ENCODE assay signal across 21 cellular contexts in the genomic region with DNA sequence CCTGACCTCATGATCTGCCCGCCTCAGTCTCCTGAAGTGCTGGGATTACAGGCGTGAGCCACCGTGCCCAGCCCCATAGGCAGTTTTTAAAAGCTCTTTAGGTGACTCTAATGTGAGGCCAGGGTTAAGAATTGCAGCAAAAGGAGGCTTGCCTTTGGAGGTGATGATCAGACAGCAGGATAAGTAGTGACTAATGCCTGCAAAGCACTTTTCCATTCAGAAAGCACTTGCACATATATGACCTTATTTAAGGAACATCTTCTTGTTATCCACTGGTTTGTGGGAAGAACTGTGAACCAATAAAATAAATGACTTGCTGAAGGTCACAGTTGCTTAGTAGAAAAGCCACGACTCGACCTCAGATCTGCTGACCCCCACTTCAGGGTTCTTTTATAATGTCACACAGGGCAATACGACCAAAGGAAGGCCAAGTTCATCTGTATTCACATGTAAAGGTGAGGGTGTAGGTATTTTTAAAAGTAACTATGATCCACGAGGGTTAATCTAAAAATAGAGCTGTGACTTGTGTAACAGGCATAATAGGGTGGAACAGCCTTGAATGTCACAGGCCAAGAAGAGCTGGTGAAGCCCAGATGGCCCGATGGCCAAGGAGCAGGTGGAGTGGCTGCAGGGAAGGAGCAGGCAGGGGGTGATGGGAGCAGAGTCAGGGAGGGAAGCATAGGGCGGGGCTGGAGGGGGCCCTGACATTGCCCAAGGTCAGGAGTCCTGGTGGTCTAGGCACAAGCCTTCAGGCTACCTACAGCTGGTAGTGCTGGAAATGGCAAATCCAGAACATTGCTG. TPM values are rescaled to one million over a fixed set of nuclear protein-coding genes. Genes with fewer than 3 reads are reported as not detected.
DNase-seq lines count a peak whose midpoint lies in the region; ATAC-seq and TF ChIP-seq lines count a peak whose summit lies in the region.
"Had no signal": no experiment of that assay in that cellular context is flagged by ENCODE, and none has a peak within 500 bp of the region (broad histone marks: within the 10 kb centered on the region; RNA-seq: fewer than 3 reads in every experiment).

No MANE protein-coding gene starts in this region.

- H4K5ac ChIP-seq in IMR-90 (ENCODE audit: low read depth, low read length) = no peak overlapping the region

- H3K27ac ChIP-seq in IMR-90 (ENCODE audit: insufficient read depth, low read length) = no peak overlapping the region
- H3K27ac ChIP-seq in epithelial cell of prostate = peak overlapping the region; percentile 2
- H3K27ac ChIP-seq: C4-2B, HL-60, upper lobe of right lung had no signal

- POLR2A ChIA-PET in IMR-90 (lab: Charles Lee; ENCODE audit: unreplicated experiment) = no interaction called here

- DNase-seq in ELR (ENCODE audit: low read depth) = peak; percentile 20
- DNase-seq in IMR-90 = peak; percentile 22
- no peak for DNase-seq in epithelial cell of prostate (ENCODE audit: low read depth, low spot score)
- peak; percentile 76 for DNase-seq in osteocyte (ENCODE audit: extremely low spot score, unreplicated experiment)
- DNase-seq in stimulated activated CD4-positive, alpha-beta T cell treated with anti-CD3 and anti-CD28 coated beads, Interleukin-15, amount 100 ng/mL, for 24 hours = no peak
- DNase-seq in posterior vena cava (ENCODE audit: low spot score) = no peak
- DNase-seq: activated CD4-positive, alpha-beta T cell treated with anti-CD3 and anti-CD28 coated beads, Interleukin-2, amount 10 ng/mL, durations not matched to agents 24 days and 14 days; activated naive CD4-positive, alpha-beta T cell; activated T-cell treated with anti-CD3 and anti-CD28 coated beads, Interleukin-2, amount 50 U/mL, for 72 hours; Kasumi-1; naive thymus-derived CD4-positive, alpha-beta T cell; NCI-H510A; OCI-M1; upper lobe of right lung had no signal

- ATAC-seq in IMR-90 (ENCODE audit: low read depth) (no peak), HG03469 (IDR thresholded peaks at IDR 0.05; ENCODE audit: unreplicated experiment) (no peak), GM21717 (IDR thresholded peaks at IDR 0.05; ENCODE audit: unreplicated experiment) (no peak)
- ATAC-seq: activated T-cell treated with anti-CD3 and anti-CD28 coated beads, Interleukin-2, amount 50 U/mL, for 72 hours; GM12878; naive thymus-derived CD4-positive, alpha-beta T cell; upper lobe of right lung had no signal

- no peak overlapping the region for H2AK9ac ChIP-seq in IMR-90 (replicated peaks; ENCODE audit: low read depth, low read length, poor library complexity)

- H3K4me1 ChIP-seq in IMR-90 (ENCODE audit: control insufficient read depth, insufficient read depth, low read length) = peaks cover 13% of the 10 kb centered on the region

- WGBS in IMR-90 (ENCODE audit: extremely low coverage in 2 of 2, insufficient read length in 1 of 2), 2 experiments = 84% methylated on average over 5 of the region's 9 CpGs; no CpG with 5 or more reads in 1 of the 2 experiments

- no peak overlapping the region for H4K91ac ChIP-seq in IMR-90 (ENCODE audit: insufficient read depth, low read depth, low read length)

- no peak for TF ChIP-seq CTCF in IMR-90 (conservative IDR thresholded peaks at IDR 0.05; ENCODE audit: low read depth, low read length)
- no peak for TF ChIP-seq CTCF in osteocyte (IDR thresholded peaks at IDR 0.05)

- no peak overlapping the region for H3K4ac ChIP-seq in IMR-90 (ENCODE audit: low read depth, low read length)

- H3K27ac Mint-ChIP-seq in osteocyte (ENCODE audit: unreplicated experiment) = no peak overlapping the region
- H3K27ac Mint-ChIP-seq: activated CD4-positive, alpha-beta T cell treated with anti-CD3 and anti-CD28 coated beads, Interleukin-2, amount 10 ng/mL, durations not matched to agents 24 days and 14 days; activated T-cell treated with anti-CD3 and anti-CD28 coated beads, Interleukin-2, amount 50 U/mL, for 72 hours; dendritic cell treated with granulocyte-macrophage colony-stimulating factor and Interleukin-4, amounts not matched to agents 40 ng/mL and 50 ng/mL, for 4 days; mesothelial cell of epicardium; naive thymus-derived CD4-positive, alpha-beta T cell had no signal

- no peak overlapping the region for H2BK120ac ChIP-seq in IMR-90 (ENCODE audit: low read depth, low read length)

- H3K79me1 ChIP-seq in IMR-90 (ENCODE audit: low read depth in 1 of 2, low read length in 2 of 2) = peaks cover 34 to 61% of the 10 kb centered on the region in 2 experiments

- H3K23ac ChIP-seq in IMR-90 (ENCODE audit: low read depth, low read length) = no peak overlapping the region

- intact Hi-C loops in IMR-90 (cut with micrococcal nuclease) (loop anchor here (5.0 kb wide), 1 partner anchor 63 kb away; a partner anchor contains a TSS), posterior vena cava (cut with DNase I) (loop anchor here (5.0 kb wide), 2 partner anchors 48 to 53 kb away; no protein-coding TSS in a partner anchor)

- H3K56ac ChIP-seq in IMR-90 (ENCODE audit: extremely low read depth, insufficient read depth, low read length) = no peak overlapping the region

- TF ChIP-seq RAD21 in IMR-90 (IDR thresholded peaks at IDR 0.05; ENCODE audit: low read length) = no peak

- peaks cover 6% of the 10 kb centered on the region; the same call in 1 of the 2 replicates for H4K20me1 ChIP-seq in IMR-90 (ENCODE audit: insufficient read depth, low read length)

- H3K9me3 Mint-ChIP-seq in osteocyte (ENCODE audit: unreplicated experiment) = no peaks in the 10 kb centered on the region
- H3K9me3 Mint-ChIP-seq: activated CD4-positive, alpha-beta T cell treated with anti-CD3 and anti-CD28 coated beads, Interleukin-2, amount 10 ng/mL, durations not matched to agents 24 days and 14 days; activated T-cell treated with anti-CD3 and anti-CD28 coated beads, Interleukin-2, amount 50 U/mL, for 72 hours; dendritic cell treated with granulocyte-macrophage colony-stimulating factor and Interleukin-4, amounts not matched to agents 40 ng/mL and 50 ng/mL, for 4 days; mesothelial cell of epicardium; naive thymus-derived CD4-positive, alpha-beta T cell had no signal

- no peak overlapping the region for H2AK5ac ChIP-seq in IMR-90 (ENCODE audit: low read depth, low read length)

- no peak overlapping the region for H2BK5ac ChIP-seq in IMR-90 (ENCODE audit: low read depth, low read length, poor library complexity, severe bottlenecking)

- H2AFZ ChIP-seq in IMR-90 (replicated peaks; ENCODE audit: low read length, poor library complexity) = no peak overlapping the region

- in situ Hi-C loops in IMR-90 (cut with MboI; ENCODE audit: low sequenced_read_pairs) = loop anchor here (10.0 kb wide), 1 partner anchor 45 kb away; no protein-coding TSS in a partner anchor

- no peak for TF ChIP-seq POLR2A in IMR-90 (IDR thresholded peaks at IDR 0.05; ENCODE audit: low read depth, low read length)

- no peaks in the 10 kb centered on the region for H3K27me3 ChIP-seq in IMR-90 (ENCODE audit: control insufficient read depth, insufficient read depth, low read length)
- H3K27me3 ChIP-seq: upper lobe of right lung had no signal

- no peak overlapping the region for H3K4me3 ChIP-seq in IMR-90 (ENCODE audit: insufficient read depth, low read depth, low read length)
- H3K4me3 ChIP-seq: GM12878, upper lobe of right lung had no signal

- H3K14ac ChIP-seq in IMR-90 (replicated peaks; ENCODE audit: low read depth, low read length) = no peak overlapping the region

- dilution Hi-C loops in IMR-90 (cut with HindIII; ENCODE audit: low sequenced_read_pairs, unreplicated experiment) = no loop called here

- H3K9ac ChIP-seq in IMR-90 (ENCODE audit: low read depth, low read length) = no peak overlapping the region

- H3K4me1 Mint-ChIP-seq in osteocyte (ENCODE audit: unreplicated experiment) = peaks cover 66% of the 10 kb centered on the region
- H3K4me1 Mint-ChIP-seq: activated CD4-positive, alpha-beta T cell treated with anti-CD3 and anti-CD28 coated beads, Interleukin-2, amount 10 ng/mL, durations not matched to agents 24 days and 14 days had no signal

- peaks cover 26% of the 10 kb centered on the region for H3K9me1 ChIP-seq in IMR-90 (ENCODE audit: insufficient read depth, low read length)

- no peak overlapping the region for H3K18ac ChIP-seq in IMR-90 (ENCODE audit: low read depth, low read length)

- H2BK15ac ChIP-seq in IMR-90 (ENCODE audit: low read depth, low read length) = no peak overlapping the region

- no TSS peak for BruUV-seq in IMR-90 (replicated peaks; lab: Mats Ljungman, UMichigan)

- H3K36me3 ChIP-seq in IMR-90 (ENCODE audit: control insufficient read depth, insufficient read depth, low read length) = peaks cover 33% of the 10 kb centered on the region
- H3K36me3 ChIP-seq: upper lobe of right lung had no signal

- no peaks in the 10 kb centered on the region for H3K9me3 ChIP-seq in IMR-90 (ENCODE audit: control insufficient read depth, insufficient read depth, low read length)
- H3K9me3 ChIP-seq: upper lobe of right lung had no signal

- no peak overlapping the region for H2BK20ac ChIP-seq in IMR-90 (ENCODE audit: low read depth, low read length)

- no peaks in the 10 kb centered on the region for H3K27me3 Mint-ChIP-seq in osteocyte (ENCODE audit: unreplicated experiment)
- H3K27me3 Mint-ChIP-seq: activated CD4-positive, alpha-beta T cell treated with anti-CD3 and anti-CD28 coated beads, Interleukin-2, amount 10 ng/mL, durations not matched to agents 24 days and 14 days; dendritic cell treated with granulocyte-macrophage colony-stimulating factor and Interleukin-4, amounts not matched to agents 40 ng/mL and 50 ng/mL, for 4 days had no signal

- H3K4me2 ChIP-seq in IMR-90 (ENCODE audit: low read depth, low read length) = no peak overlapping the region

- H4K8ac ChIP-seq in IMR-90 (ENCODE audit: low read depth in 2 of 2, low read length in 2 of 2) = no peak overlapping the region

- H3K4me3 Mint-ChIP-seq in osteocyte (ENCODE audit: unreplicated experiment) = no peak overlapping the region
- H3K4me3 Mint-ChIP-seq: activated CD4-positive, alpha-beta T cell treated with anti-CD3 and anti-CD28 coated beads, Interleukin-2, amount 10 ng/mL, durations not matched to agents 24 days and 14 days; activated T-cell treated with anti-CD3 and anti-CD28 coated beads, Interleukin-2, amount 50 U/mL, for 72 hours; dendritic cell treated with granulocyte-macrophage colony-stimulating factor and Interleukin-4, amounts not matched to agents 40 ng/mL and 50 ng/mL, for 4 days; mesothelial cell of epicardium; naive thymus-derived CD4-positive, alpha-beta T cell had no signal

- peaks cover 33% of the 10 kb centered on the region for H3K36me3 Mint-ChIP-seq in osteocyte (ENCODE audit: unreplicated experiment)
- H3K36me3 Mint-ChIP-seq: naive thymus-derived CD4-positive, alpha-beta T cell had no signal

- CTCF ChIA-PET in IMR-90 (lab: Yijun Ruan, JAX) = interaction anchor here (0.6 kb wide), 1 partner anchor 822 kb away, joined by 3 read pairs; no protein-coding TSS in a partner anchor

TF ChIP-seq in IMR-90, 13 proteins besides CTCF, POLR2A, EP300 and RAD21 (continues in another document):
- no peak for TF ChIP-seq BHLHE40 (IDR thresholded peaks at IDR 0.05; ENCODE audit: low read depth, low read length)
- no peak for TF ChIP-seq FOS (IDR thresholded peaks at IDR 0.05; ENCODE audit: low read depth, low read length)

RNA-seq across cellular contexts. Expression of a gene that starts 24.4 kb away (rescaled TPM):
- total RNA-seq in IMR-90 (2012; rRNA removed) (36.4 and 78.3 TPM in 2 replicates), osteocyte (119 and 123 TPM in 2 replicates), posterior vena cava (10 to 100 TPM; 38.0 to 44.7 TPM)
- 135 and 146 TPM in 2 replicates for polyA plus RNA-seq in IMR-90 (2012; rRNA removed)
- polyA plus RNA-seq in IMR-90 (2012; cell fraction: cytosol; rRNA removed) = 160 and 262 TPM in 2 replicates
- 56.0 and 108 TPM in 2 replicates for polyA plus RNA-seq in IMR-90 (2012; cell fraction: nucleus; rRNA removed; ENCODE audit: low replicate concordance)
- total RNA-seq: activated CD4-positive, alpha-beta T cell treated with anti-CD3 and anti-CD28 coated beads, Interleukin-2, amount 10 ng/mL, durations not matched to agents 24 days and 14 days had no signal

Comparison
In these comparisons a context has a peak if more than half of its experiments do, and no peak if none do; other contexts are left out.
1. DNase-seq: peak in ELR (single experiment), IMR-90 (single experiment) and osteocyte (single experiment); none in epithelial cell of prostate (single experiment), stimulated activated CD4-positive, alpha-beta T cell treated with anti-CD3 and anti-CD28 coated beads, Interleukin-15, amount 100 ng/mL, for 24 hours (single experiment) and posterior vena cava (single experiment).